Comparison of ENCODE assay signal across 35 cellular contexts in genomic region chr2:183192343-183192742, GRCh38.
"Had no signal": no experiment of that assay in that cellular context is flagged by ENCODE, and none has a peak within 500 bp of the region (broad histone marks: within the 10 kb centered on the region; RNA-seq: fewer than 3 reads in every experiment).

No MANE protein-coding gene starts in this region.

- H3K27ac ChIP-seq: adrenal gland, ascending aorta, body of pancreas, brain microvascular endothelial cell, breast epithelium, cardiac muscle cell had no signal

- DNase-seq: activated effector memory CD4-positive, alpha-beta T cell treated with anti-CD3 and anti-CD28 coated beads, Interleukin-2, amount 50 U/mL, for 16 hours; activated effector memory CD4-positive, alpha-beta T cell treated with Interleukin-2 at 50 U/mL for 16 hours; activated gamma-delta T cell; activated gamma-delta T cell treated with Interleukin-2 at 50 U/mL for 16 hours; activated naive CD4-positive, alpha-beta T cell; activated naive CD4-positive, alpha-beta T cell treated with anti-CD3 and anti-CD28 coated beads for 36 hours; activated naive CD4-positive, alpha-beta T cell treated with anti-CD3 and anti-CD28 coated beads, Interleukin-2, amount 10 ng/mL, durations not matched to agents 7 days and 5 days; activated naive CD4-positive, alpha-beta T cell treated with anti-CD3 and anti-CD28 coated beads, Interleukin-2, amount 50 U/mL, for 16 hours; activated naive CD4-positive, alpha-beta T cell treated with Interleukin-2 at 50 U/mL for 16 hours; activated naive CD8-positive, alpha-beta T cell treated with anti-CD3 and anti-CD28 coated beads for 36 hours; activated naive CD8-positive, alpha-beta T cell treated with anti-CD3 and anti-CD28 coated beads, Interleukin-2, amount 10 ng/mL, durations not matched to agents 7 days and 5 days; activated naive CD8-positive, alpha-beta T cell treated with anti-CD3 and anti-CD28 coated beads, Interleukin-2, amount 50 U/mL, for 24 hours; activated T-cell treated with anti-CD3 and anti-CD28 coated beads for 4 hours; activated T-cell treated with anti-CD3 and anti-CD28 coated beads, Interleukin-2, amount 50 U/mL, for 1 hour; activated T-cell treated with anti-CD3 and anti-CD28 coated beads, Interleukin-2, amount 50 U/mL, for 24 hours; activated T-cell treated with anti-CD3 and anti-CD28 coated beads, Interleukin-2, amount 50 U/mL, for 4 hours; activated T-cell treated with anti-CD3 and anti-CD28 coated beads, Interleukin-2, amount 50 U/mL, for 48 hours; activated T-cell treated with anti-CD3 and anti-CD28 coated beads, Interleukin-2, amount 50 U/mL, for 72 hours; adrenal gland; amniotic stem cell; amygdala; anterior cingulate cortex; aorta; body of pancreas; brain microvascular endothelial cell; caudate nucleus; central memory CD4-positive, alpha-beta T cell; cerebellar nuclear complex had no signal

- H3K27me3 ChIP-seq: adrenal gland, ascending aorta, body of pancreas, brain microvascular endothelial cell, breast epithelium, cardiac muscle cell had no signal

- H3K4me3 ChIP-seq: adrenal gland, ascending aorta, body of pancreas, breast epithelium, cardiac muscle cell had no signal

- H3K4me1 ChIP-seq: adrenal gland, ascending aorta, body of pancreas, breast epithelium had no signal

- H3K9me3 ChIP-seq: adrenal gland, ascending aorta, body of pancreas, breast epithelium had no signal

- FAIRE-seq: astrocyte, bronchial epithelial cell had no signal

- ATAC-seq: activated naive CD4-positive, alpha-beta T cell treated with anti-CD3 and anti-CD28 coated beads, Interleukin-2, amount 50 U/mL, for 72 hours; activated naive CD8-positive, alpha-beta T cell treated with anti-CD3 and anti-CD28 coated beads, Interleukin-2, amount 50 U/mL, for 24 hours; activated T-cell treated with anti-CD3 and anti-CD28 coated beads, Interleukin-2, amount 50 U/mL, for 4 hours; activated T-cell treated with anti-CD3 and anti-CD28 coated beads, Interleukin-2, amount 50 U/mL, for 72 hours; activated T-helper 17 cell treated with anti-CD3 and anti-CD28 coated beads, Interleukin-2, amount 50 U/mL, for 72 hours; body of pancreas had no signal

- H3K36me3 ChIP-seq: adrenal gland, ascending aorta, brain microvascular endothelial cell, breast epithelium, cardiac muscle cell had no signal
